In genomic region chr3:118544458-118544857, GRCh38 we compare ENCODE assay signal across 18 cellular contexts.
DNase-seq lines count a peak whose midpoint lies in the region; ATAC-seq and TF ChIP-seq lines count a peak whose summit lies in the region.
"Had no signal": no experiment of that assay in that cellular context is flagged by ENCODE, and none has a peak within 500 bp of the region (broad histone marks: within the 10 kb centered on the region; RNA-seq: fewer than 3 reads in every experiment).

No MANE protein-coding gene starts in this region.

- CTCF ChIA-PET in WTC11 (lab: Charles Lee): no interaction called here

- no peaks in the 10 kb centered on the region for H3K36me3 Mint-ChIP-seq in WTC11
- H3K36me3 Mint-ChIP-seq: naive thymus-derived CD4-positive, alpha-beta T cell had no signal

- no peaks in the 10 kb centered on the region; the same call in 1 of the 2 replicates for H3K27me3 Mint-ChIP-seq in WTC11 (ENCODE audit: low read depth)
- H3K27me3 Mint-ChIP-seq: activated B cell treated with CpG ODN at 0.5 μM for 24 hours; stimulated activated naive CD8-positive, alpha-beta T cell treated with anti-CD3 and anti-CD28 coated beads, Interleukin-15, Interleukin-2, amounts not matched to agents 100 ng/mL and 50 ng/mL, for 24 hours had no signal

- H3K9me3 Mint-ChIP-seq in WTC11: peaks cover 10% of the 10 kb centered on the region
- H3K9me3 Mint-ChIP-seq: activated B cell treated with CpG ODN at 0.5 μM for 24 hours; stimulated activated naive CD8-positive, alpha-beta T cell treated with anti-CD3 and anti-CD28 coated beads, Interleukin-15, Interleukin-2, amounts not matched to agents 100 ng/mL and 50 ng/mL, for 24 hours had no signal

- no peak for TF ChIP-seq CTCF in WTC11 (IDR thresholded peaks at IDR 0.05)

- POLR2A ChIA-PET in WTC11 (lab: Charles Lee): no interaction called here

- peaks cover 19% of the 10 kb centered on the region for H3K4me1 Mint-ChIP-seq in WTC11
- H3K4me1 Mint-ChIP-seq: activated B cell treated with CpG ODN at 0.5 μM for 24 hours had no signal

- no peak overlapping the region; the same call in 1 of the 2 replicates for H3K27ac Mint-ChIP-seq in WTC11
- H3K27ac Mint-ChIP-seq: activated B cell treated with CpG ODN at 0.5 μM for 24 hours; naive thymus-derived CD4-positive, alpha-beta T cell; stimulated activated naive CD8-positive, alpha-beta T cell treated with anti-CD3 and anti-CD28 coated beads, Interleukin-15, Interleukin-2, amounts not matched to agents 100 ng/mL and 50 ng/mL, for 24 hours had no signal

- ATAC-seq in WTC11 (peak; percentile 92), SK-N-SH treated with all-trans-retinoic acid at 6 μM for 48 hours (no peak), GM18868 (IDR thresholded peaks at IDR 0.05; ENCODE audit: unreplicated experiment) (no peak)
- ATAC-seq: lower lobe of right lung; naive thymus-derived CD4-positive, alpha-beta T cell had no signal

- DNase-seq in DMS153 treated with DMSO at 0.1 percent for 48 hours (lab: John Stamatoyannopoulos, UW; ENCODE audit: unreplicated experiment) (peak; percentile 4), HT1080 (ENCODE audit: low read depth) (peak; percentile 78), WTC11 (ENCODE audit: low spot score) (no peak), islet precursor cell (peak; percentile 74), NCI-H2196 treated with DMSO at 0.1 percent for 48 hours (lab: John Stamatoyannopoulos, UW; ENCODE audit: unreplicated experiment) (no peak), germinal center (ENCODE audit: low spot score) (no peak)
- DNase-seq: activated B cell treated with CpG ODN at 0.5 μM for 24 hours; activated effector memory CD4-positive, alpha-beta T cell treated with Interleukin-2 at 50 U/mL for 16 hours; anterior cingulate cortex; dermis blood vessel endothelial cell; lower lobe of right lung; naive thymus-derived CD4-positive, alpha-beta T cell; NCI-H2029; NCI-H526; Peyer's patch had no signal

- H3K4me3 Mint-ChIP-seq in WTC11: no peak overlapping the region
- H3K4me3 Mint-ChIP-seq: activated B cell treated with CpG ODN at 0.5 μM for 24 hours; naive thymus-derived CD4-positive, alpha-beta T cell; stimulated activated naive CD8-positive, alpha-beta T cell treated with anti-CD3 and anti-CD28 coated beads, Interleukin-15, Interleukin-2, amounts not matched to agents 100 ng/mL and 50 ng/mL, for 24 hours had no signal

TF ChIP-seq in WTC11, 78 proteins besides CTCF, POLR2A, EP300 and RAD21:
- TF ChIP-seq ERG (CRISPR knock-in tag; IDR thresholded peaks at IDR 0.05) (0 out of 2 replicates have a peak, but pooled peaks have one; percentile 33), PRRX2 (CRISPR knock-in tag; IDR thresholded peaks at IDR 0.05) (no peak)

TF ChIP-seq in SK-N-SH treated with all-trans-retinoic acid at 6 μM for 48 hours, 23 proteins besides CTCF, POLR2A, EP300 and RAD21:
- TF ChIP-seq ZFP3 (CRISPR knock-in tag; IDR thresholded peaks at IDR 0.05) (no peak), PATZ1 (CRISPR knock-in tag; IDR thresholded peaks at IDR 0.05; ENCODE audit: borderline replicate concordance) (no peak), OSR1 (CRISPR knock-in tag; IDR thresholded peaks at IDR 0.05) (no peak), ZFP30 (CRISPR knock-in tag; IDR thresholded peaks at IDR 0.05) (no peak), ZC3H10 (CRISPR knock-in tag; IDR thresholded peaks at IDR 0.05) (no peak), RARB (CRISPR knock-in tag; IDR thresholded peaks at IDR 0.05) (no peak), CREB5 (CRISPR knock-in tag; IDR thresholded peaks at IDR 0.05; ENCODE audit: low read depth) (no peak), CSRNP3 (CRISPR knock-in tag; IDR thresholded peaks at IDR 0.05) (no peak), ZNF70 (CRISPR knock-in tag; IDR thresholded peaks at IDR 0.05) (no peak), ARNTL (CRISPR knock-in tag; IDR thresholded peaks at IDR 0.05; ENCODE audit: borderline replicate concordance, low read depth) (no peak), TCF4 (CRISPR knock-in tag; IDR thresholded peaks at IDR 0.05; ENCODE audit: borderline replicate concordance) (no peak), POU6F1 (CRISPR knock-in tag; IDR thresholded peaks at IDR 0.05; ENCODE audit: borderline replicate concordance, low read depth) (no peak), PPARA (CRISPR knock-in tag; IDR thresholded peaks at IDR 0.05; ENCODE audit: borderline replicate concordance) (no peak), BACH2 (CRISPR knock-in tag; IDR thresholded peaks at IDR 0.05; ENCODE audit: borderline replicate concordance) (no peak), TOX (CRISPR knock-in tag; IDR thresholded peaks at IDR 0.05; ENCODE audit: borderline replicate concordance) (no peak)

Comparison
In these comparisons a context has a peak if more than half of its experiments do, and no peak if none do; other contexts are left out.
1. DNase-seq: peak in DMS153 treated with DMSO at 0.1 percent for 48 hours (single experiment), HT1080 (single experiment) and islet precursor cell (single experiment); none in WTC11 (single experiment), NCI-H2196 treated with DMSO at 0.1 percent for 48 hours (single experiment) and germinal center (single experiment).